Comparison of ENCODE assay signal across 24 cellular contexts in genomic region chr2:215548714-215549113, GRCh38.
DNase-seq lines count a peak whose midpoint lies in the region; ATAC-seq and TF ChIP-seq lines count a peak whose summit lies in the region.
"Had no signal": no experiment of that assay in that cellular context is flagged by ENCODE, and none has a peak within 500 bp of the region (broad histone marks: within the 10 kb centered on the region; RNA-seq: fewer than 3 reads in every experiment).

No MANE protein-coding gene starts in this region.

- H2BK12ac ChIP-seq in trophoblast cell (ENCODE audit: low read length) = no peak overlapping the region

- TF ChIP-seq CTCF in GM23338 (conservative IDR thresholded peaks at IDR 0.05; ENCODE audit: low read depth in 2 of 2) = no peak
- TF ChIP-seq CTCF in fibroblast of lung (conservative IDR thresholded peaks at IDR 0.05 in 1 of 2, IDR thresholded peaks at IDR 0.05 in 1 of 2; ENCODE audit: low read depth in 1 of 2, low read length in 2 of 2) = no peak

- H2AK5ac ChIP-seq in trophoblast cell (ENCODE audit: low read length) = no peak overlapping the region

- no peak overlapping the region for H3K18ac ChIP-seq in trophoblast cell (ENCODE audit: low read length)

- in situ Hi-C loops in SK-MEL-5 (cut with HindIII; ENCODE audit: low pct_unique_long_range_greater_than_20kb, low sequenced_read_pairs) = no loop called here

- peak overlapping the region; percentile 59 for H3K4me2 ChIP-seq in GM23338
- no peak overlapping the region for H3K4me2 ChIP-seq in fibroblast of lung (ENCODE audit: extremely low read depth, insufficient read depth, low read length)
- H3K4me2 ChIP-seq in trophoblast cell (ENCODE audit: low read length) = no peak overlapping the region

- WGBS in trophoblast cell (ENCODE audit: extremely low coverage, insufficient coverage, insufficient read length) = no CpG with 5 or more reads among the region's 2 CpGs

- no peaks in the 10 kb centered on the region for H3K36me3 ChIP-seq in GM23338 (ENCODE audit: insufficient read depth)
- no peaks in the 10 kb centered on the region for H3K36me3 ChIP-seq in fibroblast of lung (ENCODE audit: control insufficient read depth, insufficient read depth, low read length)
- no peaks in the 10 kb centered on the region for H3K36me3 ChIP-seq in trophoblast cell (ENCODE audit: control insufficient read depth in 1 of 2, insufficient read depth in 2 of 2, low read length in 2 of 2)
- H3K36me3 ChIP-seq: vagina had no signal

- H3K9me3 ChIP-seq in fibroblast of lung (ENCODE audit: control insufficient read depth, insufficient read depth, low read depth, low read length) (no peaks in the 10 kb centered on the region), trophoblast cell (ENCODE audit: insufficient read depth, low read depth, low read length) (no peaks in the 10 kb centered on the region)
- H3K9me3 ChIP-seq: psoas muscle, testis, vagina had no signal

- no peaks in the 10 kb centered on the region for H3K27me3 Mint-ChIP-seq in GM23338 (ENCODE audit: insufficient read depth, low read depth, poor library complexity)
- no peaks in the 10 kb centered on the region for H3K27me3 Mint-ChIP-seq in activated T-cell treated with anti-CD3 and anti-CD28 coated beads, Interleukin-2, amount 50 U/mL, for 72 hours (ENCODE audit: low read depth)
- H3K27me3 Mint-ChIP-seq: stimulated activated naive B cell treated with anti-CD40 and anti-IgM and Interleukin-4, amounts not matched to agents 10 μg/mL and 1 μg/mL and 100 μg/mL, for 72 hours had no signal

- no peak overlapping the region for H3K23ac ChIP-seq in trophoblast cell (ENCODE audit: low read length)

- DNase-seq in GM23338 (ENCODE audit: low spot score) (no peak), SK-MEL-5 (ENCODE audit: low read depth, low spot score) (peak; percentile 11), fibroblast of lung (ENCODE audit: low read depth in 2 of 2) (peak; percentile 65 to 88), trophoblast cell (peak; percentile 62 to 83), NCI-H2196 (lab: John Stamatoyannopoulos, UW; ENCODE audit: unreplicated experiment) (no peak), CD1c-positive myeloid dendritic cell (ENCODE audit: extremely low spot score) (no peak)
- DNase-seq in activated T-cell treated with anti-CD3 and anti-CD28 coated beads, Interleukin-2, amount 50 U/mL, for 72 hours = no peak
- DNase-seq: activated CD4-positive, alpha-beta T cell treated with anti-CD3 and anti-CD28 coated beads, Interleukin-2, amount 50 U/mL, for 48 hours; activated CD4-positive, CD25-positive, alpha-beta regulatory T cell; activated CD8-positive, alpha-beta memory T cell treated with anti-CD3 and anti-CD28 coated beads, Interleukin-2, amount 50 U/mL, for 48 hours; CD8-positive, alpha-beta T cell; cerebellar nuclear complex; NCI-H1105 treated with DMSO at 0.1 percent for 48 hours; NCI-H2107; NCI-H524; psoas muscle; stimulated activated CD4-positive, alpha-beta T cell treated with anti-CD3 and anti-CD28 coated beads, Interleukin-1b, Interleukin-23, amount 100 ng/mL, for 48 hours; stimulated activated naive B cell treated with anti-CD40 and anti-IgM and Interleukin-4, amounts not matched to agents 10 μg/mL and 1 μg/mL and 100 μg/mL, for 72 hours; T-helper 9 cell; testis had no signal

- no peak overlapping the region for H4K91ac ChIP-seq in trophoblast cell (ENCODE audit: low read depth, low read length)

- H3K79me2 ChIP-seq in GM23338 (replicated peaks; ENCODE audit: insufficient read depth) = no peaks in the 10 kb centered on the region
- H3K79me2 ChIP-seq in fibroblast of lung (ENCODE audit: control insufficient read depth, insufficient read depth, low read length) = no peaks in the 10 kb centered on the region
- H3K79me2 ChIP-seq in trophoblast cell (ENCODE audit: control insufficient read depth, insufficient read depth, low read length, poor library complexity) = no peaks in the 10 kb centered on the region

- H4K12ac ChIP-seq in trophoblast cell (ENCODE audit: low read depth, low read length) = no peak overlapping the region

- H3K9me2 ChIP-seq in GM23338 (ENCODE audit: insufficient read depth) = no peaks in the 10 kb centered on the region; the same call in 1 of the 2 replicates

- H3K4me1 ChIP-seq in GM23338 (ENCODE audit: insufficient read depth) (peaks cover 39% of the 10 kb centered on the region), fibroblast of lung (ENCODE audit: control insufficient read depth, extremely low read depth, insufficient read depth, low read length) (no peaks in the 10 kb centered on the region), trophoblast cell (ENCODE audit: control insufficient read depth in 1 of 2, insufficient read depth in 2 of 2, low read length in 2 of 2) (no peaks in the 10 kb centered on the region)
- H3K4me1 ChIP-seq: psoas muscle, testis, vagina had no signal

- H3K4me3 Mint-ChIP-seq in GM23338 = no peak overlapping the region
- no peak overlapping the region for H3K4me3 Mint-ChIP-seq in activated T-cell treated with anti-CD3 and anti-CD28 coated beads, Interleukin-2, amount 50 U/mL, for 72 hours
- H3K4me3 Mint-ChIP-seq: CD8-positive, alpha-beta T cell; stimulated activated naive B cell treated with anti-CD40 and anti-IgM and Interleukin-4, amounts not matched to agents 10 μg/mL and 1 μg/mL and 100 μg/mL, for 72 hours had no signal

- no peak overlapping the region for H3K14ac ChIP-seq in trophoblast cell (ENCODE audit: low read length)

- H3K27ac ChIP-seq in GM23338 (ENCODE audit: low read depth) = peak overlapping the region; percentile 60; the same call in 1 of the 2 replicates
- H3K27ac ChIP-seq in fibroblast of lung (ENCODE audit: insufficient read depth, low read length) = no peak overlapping the region
- no peak overlapping the region for H3K27ac ChIP-seq in trophoblast cell (ENCODE audit: low read depth, low read length)
- H3K27ac ChIP-seq: epithelial cell of prostate, psoas muscle, testis, vagina had no signal

- no peak overlapping the region for H3K4ac ChIP-seq in trophoblast cell (ENCODE audit: low read depth, low read length)

- peak overlapping the region; percentile 51 for H3K27ac Mint-ChIP-seq in GM23338
- no peak overlapping the region for H3K27ac Mint-ChIP-seq in activated T-cell treated with anti-CD3 and anti-CD28 coated beads, Interleukin-2, amount 50 U/mL, for 72 hours
- H3K27ac Mint-ChIP-seq: CD8-positive, alpha-beta T cell; stimulated activated naive B cell treated with anti-CD40 and anti-IgM and Interleukin-4, amounts not matched to agents 10 μg/mL and 1 μg/mL and 100 μg/mL, for 72 hours had no signal

- no peaks in the 10 kb centered on the region for H3K27me3 ChIP-seq in GM23338 (ENCODE audit: insufficient read depth)
- no peaks in the 10 kb centered on the region for H3K27me3 ChIP-seq in fibroblast of lung (ENCODE audit: control insufficient read depth, insufficient read depth, low read length)
- no peaks in the 10 kb centered on the region for H3K27me3 ChIP-seq in trophoblast cell (ENCODE audit: insufficient read depth, low read length)
- H3K27me3 ChIP-seq: testis, vagina had no signal

- no peaks in the 10 kb centered on the region for H3K36me3 Mint-ChIP-seq in GM23338 (ENCODE audit: low read depth)
- no peaks in the 10 kb centered on the region for H3K36me3 Mint-ChIP-seq in activated T-cell treated with anti-CD3 and anti-CD28 coated beads, Interleukin-2, amount 50 U/mL, for 72 hours (ENCODE audit: insufficient read depth in 2 of 2)
- H3K36me3 Mint-ChIP-seq: CD8-positive, alpha-beta T cell; stimulated activated naive B cell treated with anti-CD40 and anti-IgM and Interleukin-4, amounts not matched to agents 10 μg/mL and 1 μg/mL and 100 μg/mL, for 72 hours had no signal

- H3K9me3 Mint-ChIP-seq in GM23338 = no peaks in the 10 kb centered on the region
- no peaks in the 10 kb centered on the region for H3K9me3 Mint-ChIP-seq in activated T-cell treated with anti-CD3 and anti-CD28 coated beads, Interleukin-2, amount 50 U/mL, for 72 hours
- H3K9me3 Mint-ChIP-seq: CD8-positive, alpha-beta T cell; stimulated activated naive B cell treated with anti-CD40 and anti-IgM and Interleukin-4, amounts not matched to agents 10 μg/mL and 1 μg/mL and 100 μg/mL, for 72 hours had no signal

- H3K4me3 ChIP-seq in GM23338 = no peak overlapping the region
- no peak overlapping the region for H3K4me3 ChIP-seq in fibroblast of lung (replicated peaks in 1 of 4; ENCODE audit: control extremely low read depth in 1 of 4, insufficient read depth in 1 of 4, low read depth in 3 of 4, low read length in 4 of 4)
- H3K4me3 ChIP-seq in trophoblast cell (ENCODE audit: low read depth, low read length) = no peak overlapping the region
- H3K4me3 ChIP-seq: GM12878, lung, psoas muscle, testis, vagina had no signal

- H3K9ac ChIP-seq in fibroblast of lung (ENCODE audit: insufficient read depth, low read length) = no peak overlapping the region
- no peak overlapping the region for H3K9ac ChIP-seq in trophoblast cell (ENCODE audit: low read length)

- H2BK120ac ChIP-seq in trophoblast cell (ENCODE audit: insufficient read depth, low read length, poor library complexity) = no peak overlapping the region

- ATAC-seq in GM23338 = no peak
- ATAC-seq in activated T-cell treated with anti-CD3 and anti-CD28 coated beads, Interleukin-2, amount 50 U/mL, for 72 hours (replicated peaks in 1 of 2) = no peak
- ATAC-seq: CD8-positive, alpha-beta T cell; GM12878; psoas muscle; stimulated activated naive B cell treated with anti-CD40 and anti-IgM and Interleukin-4, amounts not matched to agents 10 μg/mL and 1 μg/mL and 100 μg/mL, for 72 hours had no signal

- no peak overlapping the region for H4K8ac ChIP-seq in trophoblast cell (ENCODE audit: low read depth, low read length)

- H3K79me1 ChIP-seq in trophoblast cell (ENCODE audit: low read length) = no peaks in the 10 kb centered on the region

- no peak overlapping the region for H2BK5ac ChIP-seq in trophoblast cell (ENCODE audit: low read depth, low read length, poor library complexity)

- H3K4me1 Mint-ChIP-seq in GM23338 = peaks cover 26% of the 10 kb centered on the region
- no peaks in the 10 kb centered on the region for H3K4me1 Mint-ChIP-seq in activated T-cell treated with anti-CD3 and anti-CD28 coated beads, Interleukin-2, amount 50 U/mL, for 72 hours (ENCODE audit: low read depth)
- H3K4me1 Mint-ChIP-seq: stimulated activated naive B cell treated with anti-CD40 and anti-IgM and Interleukin-4, amounts not matched to agents 10 μg/mL and 1 μg/mL and 100 μg/mL, for 72 hours had no signal

- no peaks in the 10 kb centered on the region for H3F3A ChIP-seq in GM23338 (replicated peaks; ENCODE audit: low read depth)

- peak overlapping the region; percentile 6; the same call in 1 of the 2 replicates for H2AFZ ChIP-seq in GM23338
- no peak overlapping the region for H2AFZ ChIP-seq in fibroblast of lung (ENCODE audit: low read length)
- H2AFZ ChIP-seq in trophoblast cell (ENCODE audit: insufficient read depth, low read length, poor library complexity) = no peak overlapping the region

- no peaks in the 10 kb centered on the region for H4K20me1 ChIP-seq in GM23338 (replicated peaks; ENCODE audit: insufficient read depth)
- no peaks in the 10 kb centered on the region for H4K20me1 ChIP-seq in fibroblast of lung (ENCODE audit: control insufficient read depth, extremely low read depth, insufficient read depth, low read length)

Comparison
In these comparisons a context has a peak if more than half of its experiments do, and no peak if none do; other contexts are left out.
1. DNase-seq: peak in SK-MEL-5 (single experiment), fibroblast of lung (2 of 2) and trophoblast cell (2 of 2); none in GM23338 (single experiment), activated T-cell treated with anti-CD3 and anti-CD28 coated beads, Interleukin-2, amount 50 U/mL, for 72 hours (0 of 2), NCI-H2196 (single experiment) and CD1c-positive myeloid dendritic cell (single experiment).